ENCODE assay signal across 10 cellular contexts in the genomic region with DNA sequence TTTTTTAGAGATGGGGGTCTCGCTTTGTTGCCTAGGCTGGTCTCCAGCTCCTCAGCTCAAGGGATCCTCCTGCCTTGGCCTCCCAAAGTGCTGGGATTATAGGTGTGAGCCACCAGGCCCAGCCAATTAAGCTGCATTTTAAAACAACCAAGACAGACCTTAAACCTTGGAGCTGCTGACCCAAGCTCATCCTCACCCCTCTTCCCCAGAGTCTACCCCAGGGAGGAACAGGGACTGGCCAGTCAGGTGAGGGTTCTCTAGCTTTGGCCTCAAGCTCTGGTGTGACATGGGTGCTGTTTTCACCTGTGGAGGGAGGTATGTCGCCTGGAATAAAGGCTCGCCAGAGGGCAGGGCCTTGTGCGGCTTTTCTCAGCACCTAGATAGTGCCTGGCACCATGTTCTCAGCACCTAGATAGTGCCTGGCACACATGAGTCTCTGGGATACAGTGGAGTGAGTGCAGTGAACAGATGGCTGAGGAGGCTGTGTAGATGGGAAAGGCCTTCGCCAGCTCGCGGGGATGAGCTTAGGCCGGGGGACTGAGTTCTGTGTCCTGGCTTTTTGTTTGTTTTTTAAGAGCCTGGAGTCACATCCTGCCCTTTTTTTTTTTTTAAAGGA. TPM values are rescaled to one million over a fixed set of nuclear protein-coding genes. Genes with fewer than 3 reads are reported as not detected.
A peak's percentile ranks its signal among the peaks of the same experiment; 100 is the strongest.
DNase-seq lines count a peak whose midpoint lies in the region; ATAC-seq and TF ChIP-seq lines count a peak whose summit lies in the region.
"Had no signal": no experiment of that assay in that cellular context is flagged by ENCODE, and none has a peak within 500 bp of the region (broad histone marks: within the 10 kb centered on the region; RNA-seq: fewer than 3 reads in every experiment).

No MANE protein-coding gene starts in this region.

- H3K27ac ChIP-seq in OCI-LY1 (ENCODE audit: low read depth, low read length, poor library complexity, severe bottlenecking) (peak overlapping the region; percentile 26), esophagus squamous epithelium (peak overlapping the region in 3 of 4 donors; percentile 52 to 67 (median 65)), smooth muscle cell (ENCODE audit: low read depth) (no peak overlapping the region)

- no peaks in the 10 kb centered on the region for H3K9me2 ChIP-seq in OCI-LY1 (ENCODE audit: low read depth, low read length)

- H3K27me3 ChIP-seq in OCI-LY1 (ENCODE audit: insufficient read depth, low read length) (no peaks in the 10 kb centered on the region), esophagus squamous epithelium (no peaks in the 10 kb centered on the region), smooth muscle cell (ENCODE audit: low read depth) (no peaks in the 10 kb centered on the region)

- H3F3A ChIP-seq in OCI-LY1 (ENCODE audit: insufficient read depth, low read length) (peaks cover 14% of the 10 kb centered on the region), smooth muscle cell (ENCODE audit: low read depth) (no peaks in the 10 kb centered on the region)

- H3K36me3 Mint-ChIP-seq in activated CD4-positive, alpha-beta memory T cell treated with anti-CD3 and anti-CD28 coated beads, Interleukin-2, amount 10 ng/mL, durations not matched to agents 7 days and 5 days (ENCODE audit: low read depth), result peaks cover 52% of the 10 kb centered on the region
- peaks cover 31% of the 10 kb centered on the region for H3K36me3 Mint-ChIP-seq in activated CD4-positive, alpha-beta memory T cell treated with anti-CD3 and anti-CD28 coated beads for 36 hours
- peaks cover 32% of the 10 kb centered on the region for H3K36me3 Mint-ChIP-seq in stimulated activated memory B cell treated with anti-CD40 and anti-IgM and Interleukin-4, amounts not matched to agents 10 μg/mL and 1 μg/mL and 100 μg/mL, for 72 hours

- H2AFZ ChIP-seq in OCI-LY1 (ENCODE audit: low read length), result no peak overlapping the region
- no peak overlapping the region for H2AFZ ChIP-seq in smooth muscle cell (ENCODE audit: low read depth)

- H3K27ac Mint-ChIP-seq in activated CD4-positive, alpha-beta memory T cell treated with anti-CD3 and anti-CD28 coated beads, Interleukin-2, amount 10 ng/mL, durations not matched to agents 7 days and 5 days, result peak overlapping the region; percentile 50
- no peak overlapping the region for H3K27ac Mint-ChIP-seq in activated CD4-positive, alpha-beta memory T cell treated with anti-CD3 and anti-CD28 coated beads for 36 hours
- H3K27ac Mint-ChIP-seq in stimulated activated memory B cell treated with anti-CD40 and anti-IgM and Interleukin-4, amounts not matched to agents 10 μg/mL and 1 μg/mL and 100 μg/mL, for 72 hours, result peak overlapping the region; percentile 37

- peaks cover 32% of the 10 kb centered on the region for H3K4me1 ChIP-seq in OCI-LY1 (ENCODE audit: insufficient read depth, low read length, severe bottlenecking)
- peaks cover 14 to 80% (median 15%) of the 10 kb centered on the region in 3 donors for H3K4me1 ChIP-seq in esophagus squamous epithelium
- no peaks in the 10 kb centered on the region for H3K4me1 ChIP-seq in smooth muscle cell (ENCODE audit: low read depth)

- H3K9me3 ChIP-seq in OCI-LY1 (ENCODE audit: low read length) (no peaks in the 10 kb centered on the region), esophagus squamous epithelium (no peaks in the 10 kb centered on the region), smooth muscle cell (replicated peaks; ENCODE audit: low read depth) (no peaks in the 10 kb centered on the region)

- no peak for ATAC-seq in stimulated activated memory B cell treated with anti-CD40 and anti-IgM and Interleukin-4, amounts not matched to agents 10 μg/mL and 1 μg/mL and 100 μg/mL, for 72 hours
- ATAC-seq in GM18519 (IDR thresholded peaks at IDR 0.05; ENCODE audit: low FRiP score, unreplicated experiment), result no peak

- TF ChIP-seq POLR2A in esophagus squamous epithelium (IDR thresholded peaks at IDR 0.05), result no peak

- peaks cover 50% of the 10 kb centered on the region for H3K4me1 Mint-ChIP-seq in activated CD4-positive, alpha-beta memory T cell treated with anti-CD3 and anti-CD28 coated beads, Interleukin-2, amount 10 ng/mL, durations not matched to agents 7 days and 5 days
- peaks cover 43% of the 10 kb centered on the region for H3K4me1 Mint-ChIP-seq in activated CD4-positive, alpha-beta memory T cell treated with anti-CD3 and anti-CD28 coated beads for 36 hours (ENCODE audit: low read depth)
- peaks cover 56% of the 10 kb centered on the region for H3K4me1 Mint-ChIP-seq in stimulated activated memory B cell treated with anti-CD40 and anti-IgM and Interleukin-4, amounts not matched to agents 10 μg/mL and 1 μg/mL and 100 μg/mL, for 72 hours

- TF ChIP-seq CTCF in OCI-LY1 (IDR thresholded peaks at IDR 0.05; ENCODE audit: low read length) (no peak), esophagus squamous epithelium (IDR thresholded peaks at IDR 0.05) (no peak), smooth muscle cell (IDR thresholded peaks at IDR 0.05; ENCODE audit: borderline replicate concordance, insufficient read depth, poor library complexity, severe bottlenecking) (no peak)

- no peaks in the 10 kb centered on the region for H3K27me3 Mint-ChIP-seq in activated CD4-positive, alpha-beta memory T cell treated with anti-CD3 and anti-CD28 coated beads, Interleukin-2, amount 10 ng/mL, durations not matched to agents 7 days and 5 days
- no peaks in the 10 kb centered on the region for H3K27me3 Mint-ChIP-seq in activated CD4-positive, alpha-beta memory T cell treated with anti-CD3 and anti-CD28 coated beads for 36 hours
- no peaks in the 10 kb centered on the region for H3K27me3 Mint-ChIP-seq in stimulated activated memory B cell treated with anti-CD40 and anti-IgM and Interleukin-4, amounts not matched to agents 10 μg/mL and 1 μg/mL and 100 μg/mL, for 72 hours

- no peak for DNase-seq in activated CD4-positive, alpha-beta memory T cell treated with anti-CD3 and anti-CD28 coated beads, Interleukin-2, amount 10 ng/mL, durations not matched to agents 7 days and 5 days
- no peak for DNase-seq in activated CD4-positive, alpha-beta memory T cell treated with anti-CD3 and anti-CD28 coated beads for 36 hours
- DNase-seq in esophagus squamous epithelium (lab: John Stamatoyannopoulos, UW), result no peak
- DNase-seq in NCI-H446 treated with DMSO at 0.1 percent for 48 hours (lab: John Stamatoyannopoulos, UW), result no peak
- DNase-seq in smooth muscle cell (lab: John Stamatoyannopoulos, UW; ENCODE audit: unreplicated experiment), result no peak
- DNase-seq: activated CD4-positive, alpha-beta T cell treated with anti-CD3 and anti-CD28 coated beads for 1 hour; HCEC 1CT had no signal

- POLR2A ChIA-PET in activated CD4-positive, alpha-beta memory T cell treated with anti-CD3 and anti-CD28 coated beads, Interleukin-2, amount 10 ng/mL, durations not matched to agents 7 days and 5 days (lab: Charles Lee), result interaction anchor here (0.8 to 1.7 kb wide), 11 partner anchors 9 to 128 kb away, joined by 3 to 5 read pairs (median 4); a partner anchor contains a TSS
- POLR2A ChIA-PET in activated CD4-positive, alpha-beta memory T cell treated with anti-CD3 and anti-CD28 coated beads for 36 hours (lab: Charles Lee), result interaction anchor here (0.6 to 2.2 kb wide), 5 partner anchors 10 to 218 kb away, joined by 3 to 11 read pairs (median 3); a partner anchor contains a TSS

- H3K36me3 ChIP-seq in OCI-LY1 (ENCODE audit: insufficient read depth, low read length) (peaks cover 50% of the 10 kb centered on the region), esophagus squamous epithelium (peaks cover 28 to 54% (median 37%) of the 10 kb centered on the region in 3 donors), smooth muscle cell (ENCODE audit: low read depth) (peaks cover 6% of the 10 kb centered on the region)

- intact Hi-C loops in activated CD4-positive, alpha-beta memory T cell treated with anti-CD3 and anti-CD28 coated beads for 36 hours (cut with micrococcal nuclease), result no loop called here
- intact Hi-C loops in esophagus squamous epithelium (cut with DNase I), result no loop called here

- CTCF ChIA-PET in activated CD4-positive, alpha-beta memory T cell treated with anti-CD3 and anti-CD28 coated beads, Interleukin-2, amount 10 ng/mL, durations not matched to agents 7 days and 5 days (lab: Charles Lee), result interaction anchor here (1.0 to 1.8 kb wide), 6 partner anchors 10 to 128 kb away, joined by 3 to 9 read pairs (median 5); a partner anchor contains a TSS
- CTCF ChIA-PET in activated CD4-positive, alpha-beta memory T cell treated with anti-CD3 and anti-CD28 coated beads for 36 hours (lab: Charles Lee), result interaction anchor here (0.5 to 1.8 kb wide), 3 partner anchors 13 to 77 kb away, joined by 3 to 11 read pairs (median 4); no protein-coding TSS in a partner anchor

- H3K79me2 ChIP-seq in OCI-LY1 (ENCODE audit: insufficient read depth, low read length) (no peaks in the 10 kb centered on the region), smooth muscle cell (ENCODE audit: low read depth) (peaks cover 22% of the 10 kb centered on the region)

- H3K9ac ChIP-seq in OCI-LY1 (ENCODE audit: low read length) (no peak overlapping the region), smooth muscle cell (ENCODE audit: low read depth) (no peak overlapping the region)

- no peaks in the 10 kb centered on the region for H4K20me1 ChIP-seq in OCI-LY1 (ENCODE audit: insufficient read depth, low read length)
- H4K20me1 ChIP-seq in smooth muscle cell (ENCODE audit: low read depth), result peaks cover 66% of the 10 kb centered on the region

- H3K4me3 ChIP-seq in OCI-LY1 (ENCODE audit: low read depth, low read length, poor library complexity, severe bottlenecking), result no peak overlapping the region
- no peak overlapping the region for H3K4me3 ChIP-seq in esophagus squamous epithelium
- H3K4me3 ChIP-seq in smooth muscle cell, result no peak overlapping the region

- no peaks in the 10 kb centered on the region for H3K9me3 Mint-ChIP-seq in activated CD4-positive, alpha-beta memory T cell treated with anti-CD3 and anti-CD28 coated beads, Interleukin-2, amount 10 ng/mL, durations not matched to agents 7 days and 5 days
- H3K9me3 Mint-ChIP-seq in activated CD4-positive, alpha-beta memory T cell treated with anti-CD3 and anti-CD28 coated beads for 36 hours, result no peaks in the 10 kb centered on the region
- no peaks in the 10 kb centered on the region for H3K9me3 Mint-ChIP-seq in stimulated activated memory B cell treated with anti-CD40 and anti-IgM and Interleukin-4, amounts not matched to agents 10 μg/mL and 1 μg/mL and 100 μg/mL, for 72 hours

- H3K4me3 Mint-ChIP-seq in activated CD4-positive, alpha-beta memory T cell treated with anti-CD3 and anti-CD28 coated beads, Interleukin-2, amount 10 ng/mL, durations not matched to agents 7 days and 5 days, result no peak overlapping the region
- H3K4me3 Mint-ChIP-seq in activated CD4-positive, alpha-beta memory T cell treated with anti-CD3 and anti-CD28 coated beads for 36 hours, result no peak overlapping the region
- H3K4me3 Mint-ChIP-seq in stimulated activated memory B cell treated with anti-CD40 and anti-IgM and Interleukin-4, amounts not matched to agents 10 μg/mL and 1 μg/mL and 100 μg/mL, for 72 hours, result no peak overlapping the region

- H3K4me2 ChIP-seq in OCI-LY1 (ENCODE audit: low read length) (no peak overlapping the region), smooth muscle cell (no peak overlapping the region)

- 73 to 83% methylated on average over 7 of the region's 8 CpGs for WGBS in esophagus squamous epithelium, 2 donors
- WGBS in smooth muscle cell (ENCODE audit: low lambda C conversion rate), result 73% methylated on average over 7 of the region's 8 CpGs

RNA-seq across cellular contexts. Expression of a gene that starts 7.4 kb away (rescaled TPM):
- 100 to 1,000 TPM; 112 to 115 TPM for total RNA-seq in activated CD4-positive, alpha-beta memory T cell treated with anti-CD3 and anti-CD28 coated beads, Interleukin-2, amount 10 ng/mL, durations not matched to agents 7 days and 5 days
- 10 to 100 TPM; 99.4 to 99.6 TPM for total RNA-seq in activated CD4-positive, alpha-beta memory T cell treated with anti-CD3 and anti-CD28 coated beads for 36 hours
- 10 to 100 TPM; 22.3 to 53.2 (median 41.2) TPM for total RNA-seq in esophagus squamous epithelium
- 38.2 and 48.0 TPM in 2 replicates for total RNA-seq in smooth muscle cell
- 61.4 and 68.6 TPM in 2 replicates for polyA plus RNA-seq in smooth muscle cell

RNA-seq across cellular contexts. Expression of a gene that starts 9.5 kb away (rescaled TPM):
- 10 to 100 TPM; 65.6 to 65.8 TPM for total RNA-seq in activated CD4-positive, alpha-beta memory T cell treated with anti-CD3 and anti-CD28 coated beads, Interleukin-2, amount 10 ng/mL, durations not matched to agents 7 days and 5 days
- total RNA-seq in activated CD4-positive, alpha-beta memory T cell treated with anti-CD3 and anti-CD28 coated beads for 36 hours, result 10 to 100 TPM; 80.0 to 83.9 TPM
- total RNA-seq in esophagus squamous epithelium (10 to 100 TPM; 38.2 to 52.0 (median 47.0) TPM), smooth muscle cell (9.2 and 12.9 TPM in 2 replicates)
- 26.2 and 34.9 TPM in 2 replicates for polyA plus RNA-seq in smooth muscle cell

RNA-seq across cellular contexts. Expression of a gene that starts 14.7 kb away (rescaled TPM):
- 10 to 100 TPM; 80.8 to 81.9 TPM for total RNA-seq in activated CD4-positive, alpha-beta memory T cell treated with anti-CD3 and anti-CD28 coated beads, Interleukin-2, amount 10 ng/mL, durations not matched to agents 7 days and 5 days
- total RNA-seq in activated CD4-positive, alpha-beta memory T cell treated with anti-CD3 and anti-CD28 coated beads for 36 hours, result 10 to 100 TPM; 34.5 to 35.3 TPM
- total RNA-seq in esophagus squamous epithelium (1 to 10 TPM in 3 of 4 donors, under 1 TPM in 1; 0.38 to 4.8 (median 2.8) TPM), smooth muscle cell (1.5 TPM in 1 of 2 replicates, not detected in the other)
- polyA plus RNA-seq in smooth muscle cell, result 0.54 and 0.83 TPM in 2 replicates

RNA-seq across cellular contexts. Expression of a gene that starts 58.1 kb away (rescaled TPM):
- 10 to 100 TPM; 20.6 to 23.3 TPM for total RNA-seq in activated CD4-positive, alpha-beta memory T cell treated with anti-CD3 and anti-CD28 coated beads, Interleukin-2, amount 10 ng/mL, durations not matched to agents 7 days and 5 days
- 10 to 100 TPM; 12.7 to 16.2 TPM for total RNA-seq in activated CD4-positive, alpha-beta memory T cell treated with anti-CD3 and anti-CD28 coated beads for 36 hours
- total RNA-seq in esophagus squamous epithelium (10 to 100 TPM; 10.7 to 12.5 (median 11.5) TPM), smooth muscle cell (6.5 and 7.3 TPM in 2 replicates)
- 11.5 and 12.3 TPM in 2 replicates for polyA plus RNA-seq in smooth muscle cell

Comparison
In these comparisons a context has a peak if more than half of its experiments do, and no peak if none do; other contexts are left out.
1. RNA of a gene that starts 14.7 kb away (total RNA-seq): 80.8 to 81.9 TPM in activated CD4-positive, alpha-beta memory T cell treated with anti-CD3 and anti-CD28 coated beads, Interleukin-2, amount 10 ng/mL, durations not matched to agents 7 days and 5 days and 34.5 to 35.3 TPM in activated CD4-positive, alpha-beta memory T cell treated with anti-CD3 and anti-CD28 coated beads for 36 hours; 0.38 to 4.8 TPM in esophagus squamous epithelium and 1.5 TPM in smooth muscle cell; every median in the first group is over 4 times any median in the second.